In the genomic region with DNA sequence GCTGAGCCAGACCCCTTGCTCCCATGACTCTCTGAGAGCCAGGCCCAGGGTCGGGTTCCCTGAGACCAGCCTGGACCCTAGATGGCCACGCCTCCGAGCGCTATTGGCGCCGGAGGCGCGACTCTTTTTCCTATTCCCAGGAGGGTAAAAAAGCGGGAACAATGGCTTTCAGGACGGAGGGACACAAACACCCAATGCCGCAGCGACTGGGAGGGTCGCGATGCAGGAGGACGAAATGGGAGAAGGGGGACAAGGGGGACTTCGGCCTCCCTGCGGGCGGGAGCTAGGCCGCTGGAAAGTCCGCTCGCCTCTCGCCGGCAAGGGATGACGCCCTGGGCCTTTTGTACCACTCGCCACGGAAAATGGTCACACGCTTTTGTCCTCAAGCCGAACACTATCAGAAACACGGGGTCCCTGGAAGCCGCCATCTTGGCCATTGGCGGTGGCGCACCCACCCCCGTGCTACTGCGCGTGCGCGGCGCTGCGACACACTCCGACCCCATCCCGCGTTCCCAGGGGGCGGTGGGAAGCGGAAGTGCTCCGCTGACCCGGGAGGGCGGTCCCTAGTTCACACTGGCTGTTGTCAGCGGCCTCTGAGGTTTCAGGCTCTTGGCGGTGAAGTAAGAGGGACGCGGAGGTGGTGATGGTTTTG, we compare ENCODE assay signal across 8 cellular contexts.
A peak's percentile ranks its signal among the peaks of the same experiment; 100 is the strongest.
DNase-seq lines count a peak whose midpoint lies in the region; ATAC-seq and TF ChIP-seq lines count a peak whose summit lies in the region.

No MANE protein-coding gene starts in this region.

- no peaks in the 10 kb centered on the region for H3K27me3 ChIP-seq in AG04450 (ENCODE audit: control insufficient read depth, insufficient read depth, low read length)

- no peak for TF ChIP-seq CTCF in AG04450 (IDR thresholded peaks at IDR 0.05; ENCODE audit: low read depth, low read length)

- H3K9me3 ChIP-seq in AG04450 (ENCODE audit: control insufficient read depth, insufficient read depth, low read length), result no peaks in the 10 kb centered on the region

- peak; percentile 96 for ATAC-seq in GM18868 (IDR thresholded peaks at IDR 0.05; ENCODE audit: unreplicated experiment)
- ATAC-seq in HG03097 (IDR thresholded peaks at IDR 0.05; ENCODE audit: low FRiP score, unreplicated experiment), result peak; percentile 75

- POLR2A ChIA-PET in AG04450 (lab: Yijun Ruan, JAX), result no interaction called here

- DNase-seq in AG04450 (ENCODE audit: low read depth, low spot score) (peak; percentile 23), NCI-H2227 treated with DMSO at 0.1 percent for 48 hours (lab: John Stamatoyannopoulos, UW) (peak; percentile 90), caudate nucleus (lab: John Stamatoyannopoulos, UW) (peak in 59 of 61 donors; percentile 8 to 84 (median 64)), islet precursor cell (peak; percentile 91)
- DNase-seq in activated CD4-positive, CD25-positive, alpha-beta regulatory T cell (lab: John Stamatoyannopoulos, UW), result peak; percentile 54 to 72 (median 68)
- peak; percentile 78 for DNase-seq in stimulated activated CD4-positive, alpha-beta T cell treated with anti-CD3 and anti-CD28 coated beads, Interleukin-12 subunit alpha, Interleukin-12 subunit beta, amount 100 ng/mL, for 4 hours

- CTCF ChIA-PET in AG04450 (lab: Charles Lee), result no interaction called here

- H3K4me3 ChIP-seq in AG04450 (ENCODE audit: low read depth, low read length), result peak overlapping the region; percentile 66

- H3K27ac ChIP-seq in AG04450 (ENCODE audit: low read depth, low read length) (peak overlapping the region; percentile 31), caudate nucleus (ENCODE audit: low read depth, low read length) (peak overlapping the region; percentile 78)

Comparison
In these comparisons a context has a peak if more than half of its experiments do, and no peak if none do; other contexts are left out.
1. Peak in every context shown above with its lines: DNase-seq, ATAC-seq, H3K4me3 ChIP-seq and H3K27ac ChIP-seq.
2. DNase-seq: peak in every context shown above with its lines; median percentile 91 in islet precursor cell; 90 in NCI-H2227 treated with DMSO at 0.1 percent for 48 hours; 78 in stimulated activated CD4-positive, alpha-beta T cell treated with anti-CD3 and anti-CD28 coated beads, Interleukin-12 subunit alpha, Interleukin-12 subunit beta, amount 100 ng/mL, for 4 hours; 68 in activated CD4-positive, CD25-positive, alpha-beta regulatory T cell; 64 in caudate nucleus; 23 in AG04450.